ENCODE assay signal across 8 cellular contexts in genomic region chr6:159042824-159043181, GRCh38. TPM values are rescaled to one million over a fixed set of nuclear protein-coding genes. Genes with fewer than 3 reads are reported as not detected.
DNase-seq lines count a peak whose midpoint lies in the region; ATAC-seq, FAIRE-seq and TF ChIP-seq lines count a peak whose summit lies in the region.

No MANE protein-coding gene starts in this region.

- no peaks in the 10 kb centered on the region for H3K4me1 ChIP-seq in endothelial cell of umbilical vein (ENCODE audit: control insufficient read depth, extremely low read depth, insufficient read depth, low read length)
- H3K4me1 ChIP-seq in BE2C = no peaks in the 10 kb centered on the region

- peak overlapping the region; percentile 98 to 99 for H3K27ac Mint-ChIP-seq in stimulated activated naive CD8-positive, alpha-beta T cell treated with anti-CD3 and anti-CD28 coated beads, Interleukin-15, amount 100 ng/mL, for 72 hours

- no peaks in the 10 kb centered on the region for H3K9me3 Mint-ChIP-seq in activated T-cell treated with anti-CD3 and anti-CD28 coated beads, Interleukin-2, amount 50 U/mL, for 4 hours
- H3K9me3 Mint-ChIP-seq in stimulated activated naive CD8-positive, alpha-beta T cell treated with anti-CD3 and anti-CD28 coated beads, Interleukin-15, amount 100 ng/mL, for 72 hours = no peaks in the 10 kb centered on the region

- no peaks in the 10 kb centered on the region for H3K9me1 ChIP-seq in endothelial cell of umbilical vein (replicated peaks; ENCODE audit: control insufficient read depth, extremely low read depth, insufficient read depth, low read length)

- H2AFZ ChIP-seq in endothelial cell of umbilical vein (ENCODE audit: low read depth, low read length) = no peak overlapping the region

- H3K9ac ChIP-seq in endothelial cell of umbilical vein (replicated peaks; ENCODE audit: extremely low read depth, insufficient read depth, low read length) = no peak overlapping the region

- H3K9me3 ChIP-seq in endothelial cell of umbilical vein (replicated peaks; ENCODE audit: control insufficient read depth, insufficient read depth, low read length) = no peaks in the 10 kb centered on the region
- H3K9me3 ChIP-seq in BE2C = no peaks in the 10 kb centered on the region

- no peaks in the 10 kb centered on the region for H3K27me3 Mint-ChIP-seq in activated T-cell treated with anti-CD3 and anti-CD28 coated beads, Interleukin-2, amount 50 U/mL, for 4 hours (ENCODE audit: low read depth)
- no peaks in the 10 kb centered on the region for H3K27me3 Mint-ChIP-seq in stimulated activated naive CD8-positive, alpha-beta T cell treated with anti-CD3 and anti-CD28 coated beads, Interleukin-15, amount 100 ng/mL, for 72 hours

- peaks cover 66% of the 10 kb centered on the region for H3K36me3 Mint-ChIP-seq in activated T-cell treated with anti-CD3 and anti-CD28 coated beads, Interleukin-2, amount 50 U/mL, for 4 hours (ENCODE audit: insufficient read depth)

- dilution Hi-C loops in endothelial cell of umbilical vein (cut with MboI; ENCODE audit: extremely low pct_ligation_motif_present, low sequenced_read_pairs) = no loop called here

- POLR2A ChIA-PET in RWPE1 (lab: Yijun Ruan, JAX; ENCODE audit: low non-redundant PET) (no interaction called here), endothelial cell of umbilical vein (lab: Charles Lee) (no interaction called here)

- no TSS peak for BruUV-seq in endothelial cell of umbilical vein (replicated peaks; lab: Mats Ljungman, UMichigan)

- peak overlapping the region; percentile 48 for H3K4me2 ChIP-seq in endothelial cell of umbilical vein (ENCODE audit: insufficient read depth, low read length)

- CTCF ChIA-PET in RWPE1 (lab: Yijun Ruan, JAX) (interaction anchor here (0.6 to 1.5 kb wide), 11 partner anchors 9 to 1500 kb away, joined by 3 to 5 read pairs (median 4); no protein-coding TSS in a partner anchor), endothelial cell of umbilical vein (lab: Charles Lee) (interaction anchor here (0.6 to 3.8 kb wide), 23 partner anchors 8 to 638 kb away, joined by 3 to 42 read pairs (median 5); no protein-coding TSS in a partner anchor)

- no peak overlapping the region for H3K4me3 ChIP-seq in endothelial cell of umbilical vein (replicated peaks in 1 of 3; ENCODE audit: insufficient read depth in 1 of 3, low read depth in 1 of 3, low read length in 3 of 3)
- H3K4me3 ChIP-seq in BE2C (ENCODE audit: low read depth, low read length) = no peak overlapping the region

- ATAC-seq in activated T-cell treated with anti-CD3 and anti-CD28 coated beads, Interleukin-2, amount 50 U/mL, for 4 hours = no peak
- no peak for ATAC-seq in stimulated activated naive CD8-positive, alpha-beta T cell treated with anti-CD3 and anti-CD28 coated beads, Interleukin-15, amount 100 ng/mL, for 72 hours
- no peak for ATAC-seq in HG03565 (IDR thresholded peaks at IDR 0.05; ENCODE audit: unreplicated experiment)

- H3K4me3 Mint-ChIP-seq in activated T-cell treated with anti-CD3 and anti-CD28 coated beads, Interleukin-2, amount 50 U/mL, for 4 hours = peak overlapping the region; percentile 99
- peak overlapping the region; percentile 88 to 97 for H3K4me3 Mint-ChIP-seq in stimulated activated naive CD8-positive, alpha-beta T cell treated with anti-CD3 and anti-CD28 coated beads, Interleukin-15, amount 100 ng/mL, for 72 hours

- DNase-seq in activated T-cell treated with anti-CD3 and anti-CD28 coated beads, Interleukin-2, amount 50 U/mL, for 4 hours = no peak
- DNase-seq in activated T-cell treated with anti-CD3 and anti-CD28 coated beads for 4 hours (no peak), RWPE1 (ENCODE audit: low spot score) (no peak), endothelial cell of umbilical vein (ENCODE audit: low read depth, low spot score) (no peak), BE2C (no peak)
- DNase-seq in stimulated activated naive CD8-positive, alpha-beta T cell treated with anti-CD3 and anti-CD28 coated beads, Interleukin-15, amount 100 ng/mL, for 72 hours = no peak
- no peak for DNase-seq in stimulated activated CD4-positive, alpha-beta T cell treated with anti-CD3 and anti-CD28 coated beads, Interleukin-12 subunit alpha, Interleukin-12 subunit beta, amount 100 ng/mL, for 4 hours

- no peak overlapping the region for H3K27ac ChIP-seq in RWPE1
- no peak overlapping the region for H3K27ac ChIP-seq in endothelial cell of umbilical vein (ENCODE audit: insufficient read depth, low read depth, low read length)

- H3K36me3 ChIP-seq in endothelial cell of umbilical vein (ENCODE audit: control insufficient read depth in 2 of 2, extremely low read depth in 1 of 2, insufficient read depth in 2 of 2, low read length in 2 of 2) = no peaks in the 10 kb centered on the region
- H3K36me3 ChIP-seq in BE2C = no peaks in the 10 kb centered on the region

- TF ChIP-seq POLR2A in endothelial cell of umbilical vein (IDR thresholded peaks at IDR 0.05; ENCODE audit: low read depth, low read length) = no peak

- intact Hi-C loops in endothelial cell of umbilical vein (cut with micrococcal nuclease) = loop anchor here (1.0 kb wide), 3 partner anchors 61 to 611 kb away; no protein-coding TSS in a partner anchor

- H3K4me1 Mint-ChIP-seq in activated T-cell treated with anti-CD3 and anti-CD28 coated beads, Interleukin-2, amount 50 U/mL, for 4 hours (ENCODE audit: low read depth) = peaks cover 62% of the 10 kb centered on the region
- peaks cover 70% of the 10 kb centered on the region for H3K4me1 Mint-ChIP-seq in stimulated activated naive CD8-positive, alpha-beta T cell treated with anti-CD3 and anti-CD28 coated beads, Interleukin-15, amount 100 ng/mL, for 72 hours

- H3K27me3 ChIP-seq in endothelial cell of umbilical vein (ENCODE audit: control insufficient read depth in 2 of 2, insufficient read depth in 2 of 2, low read length in 2 of 2) (peaks cover 6% of the 10 kb centered on the region in 2 experiments), BE2C (peaks cover 95% of the 10 kb centered on the region)

- TF ChIP-seq CTCF in RWPE1 (conservative IDR thresholded peaks at IDR 0.05; ENCODE audit: low read depth) = peak; percentile 64
- TF ChIP-seq CTCF in endothelial cell of umbilical vein (IDR thresholded peaks at IDR 0.05; ENCODE audit: extremely low read depth in 1 of 2, insufficient read depth in 1 of 2, low read depth in 1 of 2, low read length in 2 of 2) = no peak
- TF ChIP-seq CTCF in BE2C (IDR thresholded peaks at IDR 0.05; ENCODE audit: low read depth, low read length) = no peak; the same call in 1 of the 2 replicates

- H4K20me1 ChIP-seq in endothelial cell of umbilical vein (replicated peaks; ENCODE audit: control insufficient read depth, extremely low read depth, insufficient read depth, low read length) = no peaks in the 10 kb centered on the region

- no peak for FAIRE-seq in endothelial cell of umbilical vein (lab: Jason Lieb, UNC)

- H3K79me2 ChIP-seq in endothelial cell of umbilical vein (ENCODE audit: control insufficient read depth, insufficient read depth, low read length) = no peaks in the 10 kb centered on the region

TF ChIP-seq in endothelial cell of umbilical vein, 7 proteins besides CTCF, POLR2A, EP300 and RAD21:
- TF ChIP-seq EZH2 (IDR thresholded peaks at IDR 0.05; ENCODE audit: borderline replicate concordance, low read depth, low read length, severe bottlenecking) = no peak
- no peak for TF ChIP-seq MYC (IDR thresholded peaks at IDR 0.05; ENCODE audit: low read depth, low read length)
- TF ChIP-seq POLR2AphosphoS5 (IDR thresholded peaks at IDR 0.05; ENCODE audit: insufficient read depth, low read depth, low read length) = no peak
- no peak for TF ChIP-seq FOS (IDR thresholded peaks at IDR 0.05; ENCODE audit: borderline replicate concordance, insufficient read depth, low read length)
- no peak for TF ChIP-seq JUN (IDR thresholded peaks at IDR 0.05; ENCODE audit: borderline replicate concordance, insufficient read depth, insufficient read length, low read depth)
- no peak for TF ChIP-seq GATA2 (IDR thresholded peaks at IDR 0.05; ENCODE audit: insufficient read depth, insufficient read length, low read depth, low read length)
- no peak for TF ChIP-seq MAX (IDR thresholded peaks at IDR 0.05; ENCODE audit: insufficient read depth, insufficient read length)

RNA-seq across cellular contexts. Expression of gene TAGAP, which starts 2.0 kb away (rescaled TPM):
- total RNA-seq in activated T-cell treated with anti-CD3 and anti-CD28 coated beads, Interleukin-2, amount 50 U/mL, for 4 hours = 100 to 1,000 TPM; 120 to 132 (median 130) TPM
- total RNA-seq in endothelial cell of umbilical vein = not detected in 2 replicates
- not detected in 2 replicates for polyA plus RNA-seq in endothelial cell of umbilical vein
- polyA plus RNA-seq in endothelial cell of umbilical vein (2011; cell fraction: cytosol; rRNA removed) = 0.03 TPM in 1 of 2 replicates, not detected in the other
- 0.03 TPM in 1 of 2 replicates, not detected in the other for polyA plus RNA-seq in endothelial cell of umbilical vein (2011; cell fraction: nucleus; rRNA removed)
- polyA plus RNA-seq in endothelial cell of umbilical vein (2012) = not detected in 2 replicates
- polyA minus RNA-seq in endothelial cell of umbilical vein = not detected in 2 replicates
- polyA minus RNA-seq in endothelial cell of umbilical vein (2011; cell fraction: cytosol; rRNA and poly(A)+ RNA removed) = not detected
- not detected in 2 replicates for polyA minus RNA-seq in endothelial cell of umbilical vein (2011; cell fraction: nucleus; rRNA and poly(A)+ RNA removed)
- not detected for polyA plus RNA-seq in BE2C (2012; ENCODE audit: insufficient read depth, insufficient read length, low read depth)

RNA-seq across cellular contexts. Expression of gene RSPH3, which starts 42.8 kb away (rescaled TPM):
- 1 to 10 TPM; 1.6 to 2.1 (median 1.7) TPM for total RNA-seq in activated T-cell treated with anti-CD3 and anti-CD28 coated beads, Interleukin-2, amount 50 U/mL, for 4 hours
- 3.0 and 3.3 TPM in 2 replicates for total RNA-seq in endothelial cell of umbilical vein
- 0.66 and 1.1 TPM in 2 replicates for polyA plus RNA-seq in endothelial cell of umbilical vein
- 0.50 and 0.61 TPM in 2 replicates for polyA plus RNA-seq in endothelial cell of umbilical vein (2011; cell fraction: cytosol; rRNA removed)
- polyA plus RNA-seq in endothelial cell of umbilical vein (2011; cell fraction: nucleus; rRNA removed) = 0.74 and 1.1 TPM in 2 replicates
- polyA plus RNA-seq in endothelial cell of umbilical vein (2012) = 1.5 and 1.8 TPM in 2 replicates
- polyA minus RNA-seq in endothelial cell of umbilical vein = 0.73 and 1.7 TPM in 2 replicates
- polyA minus RNA-seq in endothelial cell of umbilical vein (2011; cell fraction: cytosol; rRNA and poly(A)+ RNA removed) = 3.7 TPM
- 0.67 and 1.1 TPM in 2 replicates for polyA minus RNA-seq in endothelial cell of umbilical vein (2011; cell fraction: nucleus; rRNA and poly(A)+ RNA removed)
- 2.3 TPM for polyA plus RNA-seq in BE2C (2012; ENCODE audit: insufficient read depth, insufficient read length, low read depth)

Comparison
In these comparisons a context has a peak if more than half of its experiments do, and no peak if none do; other contexts are left out.
1. RNA of gene TAGAP, which starts 2.0 kb away (total RNA-seq): 120 to 132 TPM in activated T-cell treated with anti-CD3 and anti-CD28 coated beads, Interleukin-2, amount 50 U/mL, for 4 hours; not detected in endothelial cell of umbilical vein; every median in the first group is over 100 times any median in the second.